In the genomic region with DNA sequence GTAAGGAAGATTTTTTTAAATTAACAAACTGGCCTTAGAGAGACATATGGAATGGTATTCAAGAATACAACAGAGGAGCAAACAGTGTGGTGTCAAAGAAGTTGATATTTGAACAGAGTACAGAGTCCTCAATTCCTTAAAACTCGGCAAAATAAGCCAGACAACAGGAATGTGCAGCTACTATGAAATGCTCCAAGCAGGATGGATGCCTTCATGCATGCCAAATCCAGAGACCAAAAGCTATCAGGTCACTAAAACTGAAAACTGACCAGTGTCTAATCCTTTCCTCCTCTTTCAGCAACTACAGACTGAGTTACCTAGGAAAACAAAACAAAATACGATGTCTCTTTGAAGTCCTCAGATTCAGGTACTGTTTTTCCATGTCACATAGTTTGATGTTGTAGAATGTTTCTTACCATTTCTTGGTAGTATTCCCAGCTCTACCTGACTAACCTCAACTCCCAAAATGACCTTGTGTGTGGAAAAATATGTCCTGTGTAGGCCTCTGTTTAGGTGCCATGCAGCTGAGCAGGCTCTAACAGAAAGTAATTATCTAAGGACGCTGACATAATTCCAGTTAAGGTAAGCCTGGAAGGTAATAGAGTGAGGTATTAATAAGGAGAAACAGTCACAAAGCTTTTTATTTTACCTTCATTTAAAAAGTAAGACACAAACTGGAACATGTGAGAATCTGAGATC, we compare ENCODE assay signal across 9 cellular contexts. TPM values are rescaled to one million over a fixed set of nuclear protein-coding genes. Genes with fewer than 3 reads are reported as not detected.
DNase-seq lines count a peak whose midpoint lies in the region; ATAC-seq and TF ChIP-seq lines count a peak whose summit lies in the region.
"Had no signal": no experiment of that assay in that cellular context is flagged by ENCODE, and none has a peak within 500 bp of the region (broad histone marks: within the 10 kb centered on the region; RNA-seq: fewer than 3 reads in every experiment).

No MANE protein-coding gene starts in this region.

- DNase-seq in osteoblast (ENCODE audit: insufficient read length, low spot score, missing footprints) (no peak), A172 (ENCODE audit: low spot score) (no peak), GM10266 (ENCODE audit: extremely low spot score) (no peak), RPMI8226 (no peak)

- H3K27me3 ChIP-seq in duodenal mucosa (ENCODE audit: control insufficient read depth in 1 of 2, insufficient read depth in 2 of 2, low read length in 2 of 2) = no peaks in the 10 kb centered on the region
- H3K27me3 ChIP-seq in osteoblast (ENCODE audit: insufficient read depth, low read length) = no peaks in the 10 kb centered on the region

- H4K20me1 ChIP-seq in osteoblast (ENCODE audit: insufficient read depth, low read length) = peaks cover 48% of the 10 kb centered on the region

- no peaks in the 10 kb centered on the region for H3K36me3 ChIP-seq in duodenal mucosa (ENCODE audit: control insufficient read depth in 1 of 2, insufficient read depth in 2 of 2, low read length in 2 of 2)
- peaks cover 4% of the 10 kb centered on the region for H3K36me3 ChIP-seq in osteoblast (ENCODE audit: insufficient read depth, low read length)

- peaks cover 98% of the 10 kb centered on the region for H3K79me2 ChIP-seq in osteoblast (ENCODE audit: insufficient read depth, low read length)

- peak overlapping the region; percentile 52 for H3K4me2 ChIP-seq in osteoblast (ENCODE audit: insufficient read depth, low read length)

- peaks cover 28 to 42% of the 10 kb centered on the region in 2 donors for H3K4me1 ChIP-seq in duodenal mucosa (ENCODE audit: control insufficient read depth in 1 of 2, insufficient read depth in 2 of 2, low read length in 2 of 2)
- H3K4me1 ChIP-seq in osteoblast (ENCODE audit: insufficient read depth, low read length) = peaks cover 44% of the 10 kb centered on the region

- peak overlapping the region in 1 of 2 donors; percentile 27 for H3K9ac ChIP-seq in duodenal mucosa (ENCODE audit: low read depth in 1 of 2, low read length in 2 of 2)

- no peak overlapping the region for H2AFZ ChIP-seq in osteoblast (ENCODE audit: low read length)

- H3K4me3 ChIP-seq in duodenal mucosa (ENCODE audit: low read depth in 1 of 2, low read length in 2 of 2) = peak overlapping the region; percentile 2 to 7
- H3K4me3 ChIP-seq in osteoblast (ENCODE audit: insufficient read depth, low read length) = peak overlapping the region; percentile 6
- H3K4me3 ChIP-seq: lung had no signal

- no peak overlapping the region for H3K27ac ChIP-seq in duodenal mucosa (ENCODE audit: low read depth, low read length)
- peak overlapping the region; percentile 56 for H3K27ac ChIP-seq in osteoblast (ENCODE audit: low read depth, low read length)

- no peaks in the 10 kb centered on the region for H3K9me3 ChIP-seq in duodenal mucosa (ENCODE audit: control insufficient read depth in 1 of 2, low read length in 2 of 2)
- H3K9me3 ChIP-seq in osteoblast (ENCODE audit: low read depth, low read length) = no peaks in the 10 kb centered on the region

- TF ChIP-seq CTCF in osteoblast (IDR thresholded peaks at IDR 0.05; ENCODE audit: extremely low read depth, low read depth, low read length) = no peak
- no peak for TF ChIP-seq CTCF in GM10266 (IDR thresholded peaks at IDR 0.05; ENCODE audit: control insufficient read depth, insufficient read depth, low read depth, missing control alignments)

- ATAC-seq in GM19035 (IDR thresholded peaks at IDR 0.05; ENCODE audit: unreplicated experiment) (peak; percentile 6), HG03565 (IDR thresholded peaks at IDR 0.05; ENCODE audit: unreplicated experiment) (peak; percentile 6), HG03442 (IDR thresholded peaks at IDR 0.05; ENCODE audit: unreplicated experiment) (no peak)

RNA-seq across cellular contexts. Expression of gene TBL1XR1, which starts 46.9 kb away (rescaled TPM):
- 278 and 297 TPM in 2 replicates for total RNA-seq in osteoblast
- total RNA-seq in A172 (2014; rRNA removed; shearing (Covaris generic)) = 85.4 and 88.3 TPM in 2 replicates
